Comparison of ENCODE assay signal across 1 cellular context in genomic region chr20:370977-371754, GRCh38.
A peak's percentile ranks its signal among the peaks of the same experiment; 100 is the strongest.
TF ChIP-seq lines count a peak whose summit lies in the region.

No MANE protein-coding gene starts in this region.

TF ChIP-seq in HepG2, 621 proteins besides CTCF, POLR2A, EP300 and RAD21 (continued from another document and continues in another):
- TF ChIP-seq TRAFD1 (CRISPR knock-in tag; IDR thresholded peaks at IDR 0.05; ENCODE audit: borderline replicate concordance): no peak; the same call in 1 of the 2 replicates
- peak; percentile 93; the same call in 1 of the 2 replicates for TF ChIP-seq ZNF451 (CRISPR knock-in tag; IDR thresholded peaks at IDR 0.05)
- TF ChIP-seq XRCC5 (optimal IDR thresholded peaks at IDR 0.05; ENCODE audit: low read length): no peak
- TF ChIP-seq ZMYM2 (CRISPR knock-in tag; IDR thresholded peaks at IDR 0.05): 0 out of 2 replicates have a peak, but pooled peaks have one; percentile 74
- TF ChIP-seq SYNCRIP (IDR thresholded peaks at IDR 0.05; ENCODE audit: insufficient read depth, low read depth, low read length): no peak
- TF ChIP-seq CEBPB (IDR thresholded peaks at IDR 0.05; ENCODE audit: borderline replicate concordance, low read depth, low read length): no peak
- TF ChIP-seq KLF6 (CRISPR knock-in tag; IDR thresholded peaks at IDR 0.05): no peak
- TF ChIP-seq RFXAP (CRISPR knock-in tag; IDR thresholded peaks at IDR 0.05; ENCODE audit: borderline replicate concordance): no peak
- no peak for TF ChIP-seq BHLHE40 (IDR thresholded peaks at IDR 0.05; ENCODE audit: low read length)
- TF ChIP-seq, protein P1, sequence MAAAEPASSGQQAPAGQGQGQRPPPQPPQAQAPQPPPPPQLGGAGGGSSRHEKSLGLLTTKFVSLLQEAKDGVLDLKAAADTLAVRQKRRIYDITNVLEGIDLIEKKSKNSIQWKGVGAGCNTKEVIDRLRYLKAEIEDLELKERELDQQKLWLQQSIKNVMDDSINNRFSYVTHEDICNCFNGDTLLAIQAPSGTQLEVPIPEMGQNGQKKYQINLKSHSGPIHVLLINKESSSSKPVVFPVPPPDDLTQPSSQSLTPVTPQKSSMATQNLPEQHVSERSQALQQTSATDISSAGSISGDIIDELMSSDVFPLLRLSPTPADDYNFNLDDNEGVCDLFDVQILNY (CRISPR knock-in tag; conservative IDR thresholded peaks at IDR 0.05): no peak
- TF ChIP-seq HOXA5 (CRISPR knock-in tag; IDR thresholded peaks at IDR 0.05): 0 out of 2 replicates have a peak, but pooled peaks have one; percentile 14
- TF ChIP-seq, protein P2, sequence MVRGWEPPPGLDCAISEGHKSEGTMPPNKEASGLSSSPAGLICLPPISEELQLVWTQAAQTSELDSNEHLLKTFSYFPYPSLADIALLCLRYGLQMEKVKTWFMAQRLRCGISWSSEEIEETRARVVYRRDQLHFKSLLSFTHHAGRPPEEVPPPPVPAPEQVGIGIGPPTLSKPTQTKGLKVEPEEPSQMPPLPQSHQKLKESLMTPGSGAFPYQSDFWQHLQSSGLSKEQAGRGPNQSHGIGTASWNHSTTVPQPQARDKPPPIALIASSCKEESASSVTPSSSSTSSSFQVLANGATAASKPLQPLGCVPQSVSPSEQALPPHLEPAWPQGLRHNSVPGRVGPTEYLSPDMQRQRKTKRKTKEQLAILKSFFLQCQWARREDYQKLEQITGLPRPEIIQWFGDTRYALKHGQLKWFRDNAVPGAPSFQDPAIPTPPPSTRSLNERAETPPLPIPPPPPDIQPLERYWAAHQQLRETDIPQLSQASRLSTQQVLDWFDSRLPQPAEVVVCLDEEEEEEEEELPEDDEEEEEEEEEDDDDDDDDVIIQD (CRISPR knock-in tag; IDR thresholded peaks at IDR 0.05; ENCODE audit: low read depth): no peak
- no peak for TF ChIP-seq ZNF10 (CRISPR knock-in tag; IDR thresholded peaks at IDR 0.05; ENCODE audit: borderline replicate concordance, low read depth)
- no peak for TF ChIP-seq FOXA1 (IDR thresholded peaks at IDR 0.05)
- TF ChIP-seq FOXA1 (CRISPR knock-in tag; IDR thresholded peaks at IDR 0.05): no peak
- TF ChIP-seq, protein P3, sequence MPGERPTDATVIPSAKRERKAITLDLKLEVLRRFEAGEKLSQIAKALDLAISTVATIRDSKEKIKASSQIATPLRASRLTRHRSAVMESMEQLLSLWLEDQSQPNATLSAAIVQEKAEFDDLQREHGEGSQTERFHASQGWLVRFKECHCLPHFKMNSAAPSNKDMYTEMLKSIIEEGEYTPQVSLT (CRISPR knock-in tag; IDR thresholded peaks at IDR 0.05; ENCODE audit: borderline replicate concordance, low read depth): no peak
- no peak for TF ChIP-seq ZNF12 (CRISPR knock-in tag; IDR thresholded peaks at IDR 0.05)
- no peak for TF ChIP-seq TFAP4 (IDR thresholded peaks at IDR 0.05; ENCODE audit: borderline replicate concordance, low read depth)
- TF ChIP-seq, protein P4, sequence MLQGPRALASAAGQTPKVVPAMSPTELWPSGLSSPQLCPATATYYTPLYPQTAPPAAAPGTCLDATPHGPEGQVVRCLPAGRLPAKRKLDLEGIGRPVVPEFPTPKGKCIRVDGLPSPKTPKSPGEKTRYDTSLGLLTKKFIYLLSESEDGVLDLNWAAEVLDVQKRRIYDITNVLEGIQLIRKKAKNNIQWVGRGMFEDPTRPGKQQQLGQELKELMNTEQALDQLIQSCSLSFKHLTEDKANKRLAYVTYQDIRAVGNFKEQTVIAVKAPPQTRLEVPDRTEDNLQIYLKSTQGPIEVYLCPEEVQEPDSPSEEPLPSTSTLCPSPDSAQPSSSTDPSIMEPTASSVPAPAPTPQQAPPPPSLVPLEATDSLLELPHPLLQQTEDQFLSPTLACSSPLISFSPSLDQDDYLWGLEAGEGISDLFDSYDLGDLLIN (CRISPR knock-in tag; IDR thresholded peaks at IDR 0.05; ENCODE audit: borderline replicate concordance): no peak
- 0 out of 2 replicates have a peak, but pooled peaks have one; percentile 29 for TF ChIP-seq MED13 (CRISPR knock-in tag; IDR thresholded peaks at IDR 0.05)
- TF ChIP-seq BRD4 (CRISPR knock-in tag; IDR thresholded peaks at IDR 0.05): peak; percentile 74; the same call in 1 of the 2 replicates
- no peak for TF ChIP-seq ZNF710 (CRISPR knock-in tag; IDR thresholded peaks at IDR 0.05; ENCODE audit: borderline replicate concordance)
- no peak for TF ChIP-seq FOSL1 (CRISPR knock-in tag; IDR thresholded peaks at IDR 0.05; ENCODE audit: borderline replicate concordance)
- TF ChIP-seq, protein P5, sequence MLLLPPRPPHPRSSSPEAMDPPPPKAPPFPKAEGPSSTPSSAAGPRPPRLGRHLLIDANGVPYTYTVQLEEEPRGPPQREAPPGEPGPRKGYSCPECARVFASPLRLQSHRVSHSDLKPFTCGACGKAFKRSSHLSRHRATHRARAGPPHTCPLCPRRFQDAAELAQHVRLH (CRISPR knock-in tag; IDR thresholded peaks at IDR 0.05; ENCODE audit: borderline replicate concordance, low read depth): no peak; the same call in 1 of the 2 replicates
- TF ChIP-seq ZIK1 (CRISPR knock-in tag; IDR thresholded peaks at IDR 0.05; ENCODE audit: borderline replicate concordance, low read depth): no peak
- TF ChIP-seq, protein P6, sequence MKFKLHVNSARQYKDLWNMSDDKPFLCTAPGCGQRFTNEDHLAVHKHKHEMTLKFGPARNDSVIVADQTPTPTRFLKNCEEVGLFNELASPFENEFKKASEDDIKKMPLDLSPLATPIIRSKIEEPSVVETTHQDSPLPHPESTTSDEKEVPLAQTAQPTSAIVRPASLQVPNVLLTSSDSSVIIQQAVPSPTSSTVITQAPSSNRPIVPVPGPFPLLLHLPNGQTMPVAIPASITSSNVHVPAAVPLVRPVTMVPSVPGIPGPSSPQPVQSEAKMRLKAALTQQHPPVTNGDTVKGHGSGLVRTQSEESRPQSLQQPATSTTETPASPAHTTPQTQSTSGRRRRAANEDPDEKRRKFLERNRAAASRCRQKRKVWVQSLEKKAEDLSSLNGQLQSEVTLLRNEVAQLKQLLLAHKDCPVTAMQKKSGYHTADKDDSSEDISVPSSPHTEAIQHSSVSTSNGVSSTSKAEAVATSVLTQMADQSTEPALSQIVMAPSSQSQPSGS (CRISPR knock-in tag; IDR thresholded peaks at IDR 0.05): no peak
- no peak for TF ChIP-seq TRIM22 (IDR thresholded peaks at IDR 0.05)
- no peak for TF ChIP-seq POLR2AphosphoS2 (IDR thresholded peaks at IDR 0.05; ENCODE audit: low read depth, low read length)
- no peak for TF ChIP-seq ZNF543 (CRISPR knock-in tag; IDR thresholded peaks at IDR 0.05)
- TF ChIP-seq NCOA2 (CRISPR knock-in tag; IDR thresholded peaks at IDR 0.05): no peak
- TF ChIP-seq, protein P7, sequence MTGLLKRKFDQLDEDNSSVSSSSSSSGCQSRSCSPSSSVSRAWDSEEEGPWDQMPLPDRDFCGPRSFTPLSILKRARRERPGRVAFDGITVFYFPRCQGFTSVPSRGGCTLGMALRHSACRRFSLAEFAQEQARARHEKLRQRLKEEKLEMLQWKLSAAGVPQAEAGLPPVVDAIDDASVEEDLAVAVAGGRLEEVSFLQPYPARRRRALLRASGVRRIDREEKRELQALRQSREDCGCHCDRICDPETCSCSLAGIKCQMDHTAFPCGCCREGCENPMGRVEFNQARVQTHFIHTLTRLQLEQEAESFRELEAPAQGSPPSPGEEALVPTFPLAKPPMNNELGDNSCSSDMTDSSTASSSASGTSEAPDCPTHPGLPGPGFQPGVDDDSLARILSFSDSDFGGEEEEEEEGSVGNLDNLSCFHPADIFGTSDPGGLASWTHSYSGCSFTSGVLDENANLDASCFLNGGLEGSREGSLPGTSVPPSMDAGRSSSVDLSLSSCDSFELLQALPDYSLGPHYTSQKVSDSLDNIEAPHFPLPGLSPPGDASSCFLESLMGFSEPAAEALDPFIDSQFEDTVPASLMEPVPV (CRISPR knock-in tag; IDR thresholded peaks at IDR 0.05): peak; percentile 36; the same call in 1 of the 2 replicates
- no peak for TF ChIP-seq FOXK2 (IDR thresholded peaks at IDR 0.05)
- TF ChIP-seq LCORL (IDR thresholded peaks at IDR 0.05): no peak
- no peak for TF ChIP-seq LCORL (CRISPR knock-in tag; IDR thresholded peaks at IDR 0.05)
- TF ChIP-seq ZNF737 (CRISPR knock-in tag; IDR thresholded peaks at IDR 0.05; ENCODE audit: borderline replicate concordance): no peak
- TF ChIP-seq GMEB1 (CRISPR knock-in tag; IDR thresholded peaks at IDR 0.05; ENCODE audit: borderline replicate concordance): no peak
- TF ChIP-seq, protein P8, sequence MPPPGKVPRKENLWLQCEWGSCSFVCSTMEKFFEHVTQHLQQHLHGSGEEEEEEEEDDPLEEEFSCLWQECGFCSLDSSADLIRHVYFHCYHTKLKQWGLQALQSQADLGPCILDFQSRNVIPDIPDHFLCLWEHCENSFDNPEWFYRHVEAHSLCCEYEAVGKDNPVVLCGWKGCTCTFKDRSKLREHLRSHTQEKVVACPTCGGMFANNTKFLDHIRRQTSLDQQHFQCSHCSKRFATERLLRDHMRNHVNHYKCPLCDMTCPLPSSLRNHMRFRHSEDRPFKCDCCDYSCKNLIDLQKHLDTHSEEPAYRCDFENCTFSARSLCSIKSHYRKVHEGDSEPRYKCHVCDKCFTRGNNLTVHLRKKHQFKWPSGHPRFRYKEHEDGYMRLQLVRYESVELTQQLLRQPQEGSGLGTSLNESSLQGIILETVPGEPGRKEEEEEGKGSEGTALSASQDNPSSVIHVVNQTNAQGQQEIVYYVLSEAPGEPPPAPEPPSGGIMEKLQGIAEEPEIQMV (CRISPR knock-in tag; IDR thresholded peaks at IDR 0.05; ENCODE audit: low read depth): no peak
- TF ChIP-seq PITX1 (CRISPR knock-in tag; IDR thresholded peaks at IDR 0.05): no peak
- TF ChIP-seq PAX8 (CRISPR knock-in tag; IDR thresholded peaks at IDR 0.05; ENCODE audit: borderline replicate concordance): no peak; the same call in 1 of the 2 replicates
- no peak; the same call in 1 of the 2 replicates for TF ChIP-seq PPARG (CRISPR knock-in tag; conservative IDR thresholded peaks at IDR 0.05)
- no peak for TF ChIP-seq RBM22 (optimal IDR thresholded peaks at IDR 0.05; ENCODE audit: low read length)
- TF ChIP-seq REL (CRISPR knock-in tag; conservative IDR thresholded peaks at IDR 0.05): no peak
- TF ChIP-seq NFIB (CRISPR knock-in tag; IDR thresholded peaks at IDR 0.05; ENCODE audit: borderline replicate concordance): no peak
- no peak for TF ChIP-seq MYNN (CRISPR knock-in tag; IDR thresholded peaks at IDR 0.05; ENCODE audit: low read depth)
- no peak for TF ChIP-seq FLYWCH1 (CRISPR knock-in tag; IDR thresholded peaks at IDR 0.05)
